In the genomic region with DNA sequence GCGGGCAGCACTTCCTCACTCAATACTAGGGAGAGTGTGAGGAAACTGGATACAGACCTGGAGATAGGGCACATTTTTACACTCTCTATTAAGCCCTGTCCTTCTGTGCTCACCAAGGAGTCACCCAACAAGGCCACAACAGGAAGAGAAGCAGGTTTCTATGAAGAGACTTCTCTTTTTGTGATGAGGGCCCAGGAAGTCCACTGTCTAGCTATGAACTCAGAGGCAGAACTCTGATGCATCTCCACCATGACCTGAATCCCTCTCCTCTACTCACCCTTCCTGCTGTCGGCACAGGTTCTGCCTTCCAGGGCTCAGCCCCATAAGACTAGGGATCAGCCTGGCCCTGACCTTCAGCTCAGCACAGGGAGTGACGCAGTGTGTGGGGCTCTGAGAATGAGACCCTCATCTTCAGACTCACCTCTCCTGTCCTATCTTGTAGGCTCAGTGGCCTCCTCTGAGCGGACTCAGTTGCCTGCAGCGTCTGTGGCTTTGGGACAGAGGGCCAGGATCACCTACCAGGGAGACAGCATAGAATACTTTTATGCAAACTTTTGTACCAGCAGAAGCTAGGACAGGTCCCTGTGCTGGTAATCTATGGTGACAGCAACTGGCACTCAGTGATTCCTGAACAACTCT, we compare ENCODE assay signal across 27 cellular contexts. TPM values are rescaled to one million over a fixed set of nuclear protein-coding genes. Genes with fewer than 3 reads are reported as not detected.
A peak's percentile ranks its signal among the peaks of the same experiment; 100 is the strongest.
DNase-seq lines count a peak whose midpoint lies in the region; ATAC-seq, FAIRE-seq and TF ChIP-seq lines count a peak whose summit lies in the region.
"Had no signal": no experiment of that assay in that cellular context is flagged by ENCODE, and none has a peak within 500 bp of the region (broad histone marks: within the 10 kb centered on the region; RNA-seq: fewer than 3 reads in every experiment).

No MANE protein-coding gene starts in this region.

- H3K4me1 ChIP-seq in GM23248 (ENCODE audit: insufficient read depth) (no peaks in the 10 kb centered on the region), upper lobe of left lung (no peaks in the 10 kb centered on the region)
- H3K4me1 ChIP-seq: body of pancreas, colonic mucosa, lower lobe of right lung, parathyroid adenoma, transverse colon had no signal

- no peak overlapping the region for H3K4me3 Mint-ChIP-seq in activated CD4-positive, alpha-beta T cell treated with anti-CD3 and anti-CD28 coated beads, Interleukin-2, amount 10 ng/mL, durations not matched to agents 24 days and 14 days
- H3K4me3 Mint-ChIP-seq in activated CD4-positive, alpha-beta T cell treated with anti-CD3 and anti-CD28 coated beads for 36 hours: no peak overlapping the region
- no peak overlapping the region for H3K4me3 Mint-ChIP-seq in central memory CD8-positive, alpha-beta T cell
- H3K4me3 Mint-ChIP-seq in type B pancreatic cell: no peak overlapping the region
- H3K4me3 Mint-ChIP-seq: activated T-helper 1 cell treated with anti-CD3 and anti-CD28 coated beads, Interleukin-12 subunit alpha, Interleukin-12 subunit beta, Interleukin-2, Interleukin-4 antibody, amounts not matched to agents 30 ng/mL and 10 ng/mL and 1 ng/mL, durations not matched to agents 14 hours and 24 hours and 36 hours; stimulated activated naive CD8-positive, alpha-beta T cell treated with anti-CD3 and anti-CD28 coated beads, Interleukin-15, Interleukin-2, amounts not matched to agents 100 ng/mL and 50 ng/mL, for 24 hours had no signal

- CTCF ChIA-PET in activated CD4-positive, alpha-beta T cell treated with anti-CD3 and anti-CD28 coated beads for 36 hours (lab: Charles Lee): interaction anchor here (0.8 to 4.3 kb wide), 3 partner anchors 10 to 20 kb away, joined by 4 to 26 read pairs (median 4); no protein-coding TSS in a partner anchor

- H3K9me3 ChIP-seq in GM23248 (ENCODE audit: low read depth) (no peaks in the 10 kb centered on the region), upper lobe of left lung (no peaks in the 10 kb centered on the region)
- H3K9me3 ChIP-seq: body of pancreas, colonic mucosa, lower lobe of right lung, transverse colon had no signal

- peak; percentile 52 for DNase-seq in activated CD4-positive, alpha-beta T cell treated with anti-CD3 and anti-CD28 coated beads, Interleukin-2, amount 10 ng/mL, durations not matched to agents 24 days and 14 days
- DNase-seq in activated CD4-positive, alpha-beta T cell treated with anti-CD3 and anti-CD28 coated beads for 36 hours: no peak
- DNase-seq in NOMO-1 treated with DMSO at 0.1 percent for 48 hours (lab: John Stamatoyannopoulos, UW; ENCODE audit: unreplicated experiment) (peak; percentile 34), urothelium cell line (ENCODE audit: low spot score) (no peak), GM23248 (no peak), type B pancreatic cell (ENCODE audit: extremely low spot score, unreplicated experiment) (no peak), upper lobe of left lung (no peak)
- no peak for DNase-seq in central memory CD8-positive, alpha-beta T cell (ENCODE audit: low spot score in 2 of 2)
- DNase-seq: activated CD8-positive, alpha-beta memory T cell treated with anti-CD3 and anti-CD28 coated beads for 24 hours; body of pancreas; colonic mucosa; lower lobe of right lung; NCI-H1105; NCI-H2081 treated with DMSO at 0.1 percent for 48 hours; NCI-H446 treated with DMSO at 0.1 percent for 48 hours; SHP77; transverse colon had no signal

- intact Hi-C loops in activated CD4-positive, alpha-beta T cell treated with anti-CD3 and anti-CD28 coated beads, Interleukin-2, amount 10 ng/mL, durations not matched to agents 24 days and 14 days (cut with micrococcal nuclease): no loop called here
- intact Hi-C loops in activated CD4-positive, alpha-beta T cell treated with anti-CD3 and anti-CD28 coated beads for 36 hours (cut with DNase I, micrococcal nuclease): no loop called here

- peaks cover 43% of the 10 kb centered on the region for H3K27me3 Mint-ChIP-seq in activated CD4-positive, alpha-beta T cell treated with anti-CD3 and anti-CD28 coated beads, Interleukin-2, amount 10 ng/mL, durations not matched to agents 24 days and 14 days
- no peaks in the 10 kb centered on the region for H3K27me3 Mint-ChIP-seq in activated CD4-positive, alpha-beta T cell treated with anti-CD3 and anti-CD28 coated beads for 36 hours
- H3K27me3 Mint-ChIP-seq in central memory CD8-positive, alpha-beta T cell: no peaks in the 10 kb centered on the region
- H3K27me3 Mint-ChIP-seq in type B pancreatic cell: peaks cover 29% of the 10 kb centered on the region
- H3K27me3 Mint-ChIP-seq: stimulated activated naive CD8-positive, alpha-beta T cell treated with anti-CD3 and anti-CD28 coated beads, Interleukin-15, Interleukin-2, amounts not matched to agents 100 ng/mL and 50 ng/mL, for 24 hours had no signal

- no peak overlapping the region for H3K27ac Mint-ChIP-seq in activated CD4-positive, alpha-beta T cell treated with anti-CD3 and anti-CD28 coated beads, Interleukin-2, amount 10 ng/mL, durations not matched to agents 24 days and 14 days
- no peak overlapping the region for H3K27ac Mint-ChIP-seq in activated CD4-positive, alpha-beta T cell treated with anti-CD3 and anti-CD28 coated beads for 36 hours
- peak overlapping the region; percentile 65 for H3K27ac Mint-ChIP-seq in central memory CD8-positive, alpha-beta T cell (ENCODE audit: low read depth)
- no peak overlapping the region for H3K27ac Mint-ChIP-seq in type B pancreatic cell
- H3K27ac Mint-ChIP-seq: activated naive CD4-positive, alpha-beta T cell treated with anti-CD3 and anti-CD28 coated beads, Interleukin-2, amount 50 U/mL, for 72 hours; activated T-helper 1 cell treated with anti-CD3 and anti-CD28 coated beads, Interleukin-12 subunit alpha, Interleukin-12 subunit beta, Interleukin-2, Interleukin-4 antibody, amounts not matched to agents 30 ng/mL and 10 ng/mL and 1 ng/mL, durations not matched to agents 14 hours and 24 hours and 36 hours; stimulated activated naive CD8-positive, alpha-beta T cell treated with anti-CD3 and anti-CD28 coated beads, Interleukin-15, Interleukin-2, amounts not matched to agents 100 ng/mL and 50 ng/mL, for 24 hours had no signal

- no peak overlapping the region for H2AFZ ChIP-seq in GM23248
- H2AFZ ChIP-seq: hepatocyte, parathyroid adenoma had no signal

- H3K27me3 ChIP-seq in GM23248 (replicated peaks; ENCODE audit: insufficient read depth): peaks cover 3% of the 10 kb centered on the region; the same call in 1 of the 2 replicates
- no peaks in the 10 kb centered on the region for H3K27me3 ChIP-seq in upper lobe of left lung
- H3K27me3 ChIP-seq: body of pancreas, colonic mucosa had no signal

- no peaks in the 10 kb centered on the region for H3K9me2 ChIP-seq in GM23248 (ENCODE audit: insufficient read depth)

- H3K4me1 Mint-ChIP-seq in activated CD4-positive, alpha-beta T cell treated with anti-CD3 and anti-CD28 coated beads, Interleukin-2, amount 10 ng/mL, durations not matched to agents 24 days and 14 days: peaks cover 15% of the 10 kb centered on the region
- peaks cover 11% of the 10 kb centered on the region for H3K4me1 Mint-ChIP-seq in activated CD4-positive, alpha-beta T cell treated with anti-CD3 and anti-CD28 coated beads for 36 hours
- peaks cover 16% of the 10 kb centered on the region for H3K4me1 Mint-ChIP-seq in central memory CD8-positive, alpha-beta T cell
- no peaks in the 10 kb centered on the region for H3K4me1 Mint-ChIP-seq in type B pancreatic cell (ENCODE audit: unreplicated experiment)

- H3K79me2 ChIP-seq in GM23248 (ENCODE audit: insufficient read depth): no peaks in the 10 kb centered on the region
- H3K79me2 ChIP-seq: hepatocyte, parathyroid adenoma had no signal

- no peak overlapping the region for H3K9ac ChIP-seq in GM23248
- H3K9ac ChIP-seq: parathyroid adenoma had no signal

- no peaks in the 10 kb centered on the region for H3F3A ChIP-seq in GM23248 (ENCODE audit: insufficient read depth)

- no peak overlapping the region for H3K27ac ChIP-seq in GM23248
- no peak overlapping the region for H3K27ac ChIP-seq in upper lobe of left lung
- H3K27ac ChIP-seq: body of pancreas, colonic mucosa, hepatocyte, lower lobe of right lung, parathyroid adenoma, transverse colon had no signal

- in situ Hi-C loops in GM23248 (cut with MboI): no loop called here

- H3K36me3 Mint-ChIP-seq in activated CD4-positive, alpha-beta T cell treated with anti-CD3 and anti-CD28 coated beads, Interleukin-2, amount 10 ng/mL, durations not matched to agents 24 days and 14 days (ENCODE audit: low read depth): no peaks in the 10 kb centered on the region
- H3K36me3 Mint-ChIP-seq in activated CD4-positive, alpha-beta T cell treated with anti-CD3 and anti-CD28 coated beads for 36 hours (ENCODE audit: low read depth): no peaks in the 10 kb centered on the region
- peaks cover under 1% of the 10 kb centered on the region for H3K36me3 Mint-ChIP-seq in central memory CD8-positive, alpha-beta T cell (ENCODE audit: insufficient read depth)
- no peaks in the 10 kb centered on the region for H3K36me3 Mint-ChIP-seq in type B pancreatic cell
- H3K36me3 Mint-ChIP-seq: activated naive CD4-positive, alpha-beta T cell treated with anti-CD3 and anti-CD28 coated beads, Interleukin-2, amount 50 U/mL, for 72 hours had no signal

- no peaks in the 10 kb centered on the region for H4K20me1 ChIP-seq in GM23248 (ENCODE audit: insufficient read depth)

- peak; percentile 85 for FAIRE-seq in urothelium cell line (lab: Jason Lieb, UNC)
- FAIRE-seq: A204.1, endothelial cell of umbilical vein, keratinocyte had no signal

- WGBS in GM23248 (ENCODE audit: low coverage in 1 of 2, low lambda C conversion rate in 2 of 2, missing lambda C conversion rate in 2 of 2), 2 experiments: 58 to 59% methylated on average over 5 of the region's 5 CpGs
- WGBS in upper lobe of left lung, 2 donors: 89 to 99% methylated on average over 4 to 5 of the region's 5 CpGs

- no peak for TF ChIP-seq POLR2A in upper lobe of left lung (IDR thresholded peaks at IDR 0.05)

- H3K36me3 ChIP-seq in GM23248 (ENCODE audit: low read depth): no peaks in the 10 kb centered on the region
- H3K36me3 ChIP-seq in upper lobe of left lung: no peaks in the 10 kb centered on the region
- H3K36me3 ChIP-seq: colonic mucosa, lower lobe of right lung, transverse colon had no signal

- no peak overlapping the region for H3K4me3 ChIP-seq in GM23248
- no peak overlapping the region for H3K4me3 ChIP-seq in upper lobe of left lung
- H3K4me3 ChIP-seq: body of pancreas, colonic mucosa, hepatocyte, lower lobe of right lung, transverse colon had no signal

- ATAC-seq in activated CD4-positive, alpha-beta T cell treated with anti-CD3 and anti-CD28 coated beads for 36 hours: no peak
- peak; percentile 24 for ATAC-seq in central memory CD8-positive, alpha-beta T cell (replicated peaks; ENCODE audit: extremely low read depth, poor library complexity, severe bottlenecking)
- no peak for ATAC-seq in upper lobe of left lung (ENCODE audit: low FRiP score in 2 of 2)
- ATAC-seq: activated naive CD4-positive, alpha-beta T cell treated with anti-CD3 and anti-CD28 coated beads, Interleukin-2, amount 50 U/mL, for 72 hours; body of pancreas; lower lobe of right lung had no signal

- no peak for TF ChIP-seq EP300 in upper lobe of left lung (IDR thresholded peaks at IDR 0.05)

- no peak overlapping the region for H3K4me2 ChIP-seq in GM23248 (ENCODE audit: unreplicated experiment)
- H3K4me2 ChIP-seq: hepatocyte had no signal

- H3K9me3 Mint-ChIP-seq in activated CD4-positive, alpha-beta T cell treated with anti-CD3 and anti-CD28 coated beads, Interleukin-2, amount 10 ng/mL, durations not matched to agents 24 days and 14 days: no peaks in the 10 kb centered on the region
- H3K9me3 Mint-ChIP-seq in activated CD4-positive, alpha-beta T cell treated with anti-CD3 and anti-CD28 coated beads for 36 hours (ENCODE audit: low read depth): no peaks in the 10 kb centered on the region
- no peaks in the 10 kb centered on the region for H3K9me3 Mint-ChIP-seq in central memory CD8-positive, alpha-beta T cell
- no peaks in the 10 kb centered on the region for H3K9me3 Mint-ChIP-seq in type B pancreatic cell
- H3K9me3 Mint-ChIP-seq: activated naive CD4-positive, alpha-beta T cell treated with anti-CD3 and anti-CD28 coated beads, Interleukin-2, amount 50 U/mL, for 72 hours; activated T-helper 1 cell treated with anti-CD3 and anti-CD28 coated beads, Interleukin-12 subunit alpha, Interleukin-12 subunit beta, Interleukin-2, Interleukin-4 antibody, amounts not matched to agents 30 ng/mL and 10 ng/mL and 1 ng/mL, durations not matched to agents 14 hours and 24 hours and 36 hours; stimulated activated naive CD8-positive, alpha-beta T cell treated with anti-CD3 and anti-CD28 coated beads, Interleukin-15, Interleukin-2, amounts not matched to agents 100 ng/mL and 50 ng/mL, for 24 hours had no signal

- POLR2A ChIA-PET in activated CD4-positive, alpha-beta T cell treated with anti-CD3 and anti-CD28 coated beads for 36 hours (lab: Charles Lee): interaction anchor here (0.5 kb wide), 1 partner anchor 10 kb away, joined by 3 read pairs; no protein-coding TSS in a partner anchor

- no peak for TF ChIP-seq CTCF in type B pancreatic cell (conservative IDR thresholded peaks at IDR 0.05)
- no peak for TF ChIP-seq CTCF in upper lobe of left lung (IDR thresholded peaks at IDR 0.05)

RNA-seq across cellular contexts. Expression of a gene that starts 49.3 kb away (rescaled TPM):
- total RNA-seq in activated CD4-positive, alpha-beta T cell treated with anti-CD3 and anti-CD28 coated beads, Interleukin-2, amount 10 ng/mL, durations not matched to agents 24 days and 14 days: not detected in 2 replicates
- not detected for total RNA-seq in activated CD4-positive, alpha-beta T cell treated with anti-CD3 and anti-CD28 coated beads for 36 hours
- not detected in 2 replicates for total RNA-seq in GM23248 (2014; rRNA removed; shearing (Covaris generic))
- polyA plus RNA-seq in GM23248 (2016; fragmentation: Nextera tagmentation; extraction: Ambion mirVana): not detected in 2 replicates
- total RNA-seq in type B pancreatic cell (ENCODE audit: low replicate concordance) (not detected in 2 replicates), upper lobe of left lung (10 to 100 TPM in 4 of 6 donors, 1 to 10 TPM in 2; 4.3 to 58.5 (median 21.5) TPM)
- total RNA-seq: activated naive CD4-positive, alpha-beta T cell treated with anti-CD3 and anti-CD28 coated beads, Interleukin-2, amount 50 U/mL, for 72 hours; activated T-helper 1 cell treated with anti-CD3 and anti-CD28 coated beads, Interleukin-12 subunit alpha, Interleukin-12 subunit beta, Interleukin-2, Interleukin-4 antibody, amounts not matched to agents 30 ng/mL and 10 ng/mL and 1 ng/mL, durations not matched to agents 14 hours and 24 hours and 36 hours; endothelial cell of umbilical vein; hepatocyte; myocyte; T-helper 2 cell treated with Interferon-gamma antibody and Interleukin-4, amounts not matched to agents 100 ng/mL and 5 ng/mL, for 36 hours had no signal
- polyA plus RNA-seq: endothelial cell of umbilical vein, hepatocyte, keratinocyte had no signal

Comparison
In these comparisons a context has a peak if more than half of its experiments do, and no peak if none do; other contexts are left out.
1. DNase-seq: peak in activated CD4-positive, alpha-beta T cell treated with anti-CD3 and anti-CD28 coated beads, Interleukin-2, amount 10 ng/mL, durations not matched to agents 24 days and 14 days (single experiment) and NOMO-1 treated with DMSO at 0.1 percent for 48 hours (single experiment); none in activated CD4-positive, alpha-beta T cell treated with anti-CD3 and anti-CD28 coated beads for 36 hours (single experiment), central memory CD8-positive, alpha-beta T cell (0 of 2), urothelium cell line (single experiment), GM23248 (single experiment), type B pancreatic cell (single experiment) and upper lobe of left lung (0 of 2).